ENCODE assay signal across 8 cellular contexts in the genomic region with DNA sequence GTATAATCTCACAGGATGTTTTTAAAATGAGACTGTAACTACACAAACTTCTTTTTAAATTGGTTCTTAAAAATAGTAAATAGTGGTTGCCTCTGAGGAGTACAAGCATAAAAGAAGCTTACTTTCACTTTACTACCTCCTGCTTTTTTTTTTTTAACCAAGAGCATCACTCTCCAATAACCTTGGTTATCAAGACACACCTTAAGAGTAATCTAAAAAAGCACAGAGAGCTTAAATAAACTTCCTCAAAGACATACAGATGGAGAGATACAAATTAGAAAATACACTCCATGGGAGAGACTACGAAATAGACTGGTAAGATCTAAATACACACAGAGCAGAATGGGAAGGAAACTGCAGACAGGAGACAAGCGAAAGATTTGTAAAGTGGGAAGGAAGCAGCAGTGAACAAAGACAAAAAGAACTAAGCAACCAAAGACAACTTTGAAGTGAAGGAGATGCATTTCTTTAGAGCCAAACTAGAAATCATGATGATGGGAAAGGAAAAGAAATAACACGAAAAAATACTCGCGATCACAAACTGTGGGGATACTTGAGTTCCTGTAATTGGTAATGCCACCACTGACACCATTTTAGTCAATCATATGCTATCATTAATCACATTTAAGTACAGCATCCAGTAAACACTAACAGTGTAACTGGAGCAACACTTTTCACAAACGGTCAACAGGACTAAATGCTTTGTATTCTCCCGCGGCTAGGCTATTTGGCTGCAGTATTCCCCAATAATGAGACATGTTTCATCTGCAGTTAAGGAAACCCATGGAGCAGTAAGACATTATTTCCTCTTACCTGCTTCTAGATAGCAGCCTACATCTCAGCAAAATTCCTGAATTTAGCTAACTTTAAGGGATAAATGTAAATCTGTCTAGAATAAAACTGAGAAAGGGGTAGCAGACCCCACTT. TPM values are rescaled to one million over a fixed set of nuclear protein-coding genes. Genes with fewer than 3 reads are reported as not detected.
DNase-seq lines count a peak whose midpoint lies in the region; ATAC-seq and TF ChIP-seq lines count a peak whose summit lies in the region.

No MANE protein-coding gene starts in this region.

- WGBS in tibial nerve, 2 donors, result 34 to 46% methylated on average over 8 of the region's 8 CpGs

- H3K4me3 ChIP-seq in adipocyte (ENCODE audit: low read length) (peak overlapping the region; percentile 68), tibial nerve (peak overlapping the region in 3 of 4 donors; percentile 8 to 38 (median 22))

- H3K9ac ChIP-seq in adipocyte (ENCODE audit: low read length), result peak overlapping the region; percentile 43

- H3K36me3 ChIP-seq in adipocyte (ENCODE audit: control insufficient read depth, insufficient read depth, low read length, severe bottlenecking) (no peaks in the 10 kb centered on the region), tibial nerve (no peaks in the 10 kb centered on the region)

- no peak for TF ChIP-seq POLR2A in tibial nerve (IDR thresholded peaks at IDR 0.05)

- ATAC-seq in left colon (peak; percentile 87), GM19328 (IDR thresholded peaks at IDR 0.05; ENCODE audit: unreplicated experiment) (no peak)

- intact Hi-C loops in left colon (cut with DNase I, micrococcal nuclease), result no loop called here

- H3K27ac ChIP-seq in tibial nerve, result peak overlapping the region in 2 of 4 donors; percentile 8

- DNase-seq in DMS79 (lab: John Stamatoyannopoulos, UW) (peak; percentile 13), HT-29 (ENCODE audit: low spot score) (peak; percentile 46), adipocyte (ENCODE audit: low read depth) (peak; percentile 17), left colon (no peak), tibial nerve (ENCODE audit: low spot score in 2 of 2) (no peak), mucosa of gallbladder (ENCODE audit: low spot score) (no peak), DMS153 (lab: John Stamatoyannopoulos, UW) (no peak)

- peaks cover 9% of the 10 kb centered on the region for H3K4me1 ChIP-seq in adipocyte (ENCODE audit: control insufficient read depth, insufficient read depth, low read length)
- peaks cover 0 to 20% (median 7%) of the 10 kb centered on the region in 4 donors for H3K4me1 ChIP-seq in tibial nerve

- H3K27me3 ChIP-seq in adipocyte (replicated peaks; ENCODE audit: control insufficient read depth, insufficient read depth, low read length), result no peaks in the 10 kb centered on the region
- H3K27me3 ChIP-seq in tibial nerve, result no peaks in the 10 kb centered on the region

- TF ChIP-seq CTCF in tibial nerve (IDR thresholded peaks at IDR 0.05), result no peak

- H3K9me3 ChIP-seq in adipocyte (ENCODE audit: control insufficient read depth, low read length) (no peaks in the 10 kb centered on the region), tibial nerve (no peaks in the 10 kb centered on the region)

- no peak for TF ChIP-seq EP300 in tibial nerve (IDR thresholded peaks at IDR 0.05)

RNA-seq across cellular contexts. Expression of a gene that starts 8.2 kb away (rescaled TPM):
- 88.0 and 104 TPM in 2 replicates for total RNA-seq in HT-29 (2014; rRNA removed; shearing (Covaris generic))
- 10 to 100 TPM; 66.7 to 71.0 TPM for total RNA-seq in left colon
- total RNA-seq in tibial nerve, result 10 to 100 TPM in 2 of 4 donors, 1 to 10 TPM in 2; 7.5 to 18.6 (median 10.5) TPM
- 73.3 TPM for total RNA-seq in mucosa of gallbladder

Comparison
In these comparisons a context has a peak if more than half of its experiments do, and no peak if none do; other contexts are left out.
1. DNase-seq: peak in DMS79 (single experiment), HT-29 (single experiment) and adipocyte (single experiment); none in left colon (0 of 2), tibial nerve (0 of 2), mucosa of gallbladder (single experiment) and DMS153 (single experiment).